ENCODE assay signal across 21 cellular contexts in the genomic region with DNA sequence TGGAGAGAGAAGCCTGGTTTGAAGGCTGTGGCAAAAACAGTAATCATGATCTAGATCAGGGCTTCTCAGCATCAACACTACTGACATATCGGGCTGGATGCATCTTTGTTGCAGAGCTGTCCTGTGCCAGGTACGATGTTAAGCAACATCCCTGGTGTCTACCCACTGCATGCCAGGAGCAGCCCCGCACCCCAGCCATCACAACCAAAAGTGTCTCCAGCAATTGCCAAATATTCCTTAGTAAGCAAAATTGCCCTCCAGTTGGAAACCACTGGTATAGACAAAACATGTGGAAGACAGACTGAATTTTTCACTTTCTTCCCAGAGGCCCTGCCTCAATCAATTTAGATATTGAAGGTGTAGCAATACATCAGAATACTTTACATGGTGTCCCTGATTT.
DNase-seq lines count a peak whose midpoint lies in the region; ATAC-seq and TF ChIP-seq lines count a peak whose summit lies in the region.
"Had no signal": no experiment of that assay in that cellular context is flagged by ENCODE, and none has a peak within 500 bp of the region (broad histone marks: within the 10 kb centered on the region; RNA-seq: fewer than 3 reads in every experiment).

No MANE protein-coding gene starts in this region.

- H3K27ac Mint-ChIP-seq in Caco-2 (ENCODE audit: unreplicated experiment): no peak overlapping the region
- H3K27ac Mint-ChIP-seq: B cell; CD4-positive, alpha-beta T cell; CD8-positive, alpha-beta T cell had no signal

- no peak overlapping the region for H3K23ac ChIP-seq in IMR-90 (ENCODE audit: low read depth, low read length)

- no peaks in the 10 kb centered on the region for H3K36me3 Mint-ChIP-seq in Caco-2 (ENCODE audit: insufficient read depth, unreplicated experiment)
- H3K36me3 Mint-ChIP-seq: CD8-positive, alpha-beta T cell had no signal

- BruUV-seq in IMR-90 (replicated peaks; lab: Mats Ljungman, UMichigan) (no TSS peak), Caco-2 (replicated peaks; lab: Mats Ljungman, UMichigan) (no TSS peak)

- no peak overlapping the region for H3K14ac ChIP-seq in IMR-90 (replicated peaks; ENCODE audit: low read depth, low read length)

- H2BK5ac ChIP-seq in IMR-90 (ENCODE audit: low read depth, low read length, poor library complexity, severe bottlenecking): no peak overlapping the region

- intact Hi-C loops in IMR-90 (cut with micrococcal nuclease) (no loop called here), right lobe of liver (cut with DNase I) (no loop called here), Caco-2 (cut with micrococcal nuclease; ENCODE audit: unreplicated experiment) (no loop called here)

- TF ChIP-seq POLR2A in IMR-90 (IDR thresholded peaks at IDR 0.05; ENCODE audit: low read depth, low read length) (no peak), right lobe of liver (IDR thresholded peaks at IDR 0.05) (no peak)

- H3K4ac ChIP-seq in IMR-90 (ENCODE audit: low read depth, low read length): no peak overlapping the region

- CTCF ChIA-PET in IMR-90 (lab: Yijun Ruan, JAX): no interaction called here
- CTCF ChIA-PET in Caco-2 (lab: Charles Lee): no interaction called here

- H2BK120ac ChIP-seq in IMR-90 (ENCODE audit: low read depth, low read length): no peak overlapping the region

- ATAC-seq in IMR-90 (ENCODE audit: low read depth) (no peak), left lobe of liver (peak; percentile 84), right lobe of liver (peak; percentile 59 to 88 (median 80)), GM18868 (IDR thresholded peaks at IDR 0.05; ENCODE audit: unreplicated experiment) (no peak)
- ATAC-seq: CD8-positive, alpha-beta T cell; GM12878 had no signal

- no peak overlapping the region for H3K9ac ChIP-seq in IMR-90 (ENCODE audit: low read depth, low read length)
- H3K9ac ChIP-seq: BLaER1 treated with 17β-estradiol and CSF1 and Interleukin-3, amounts not matched to agents 10 nM and 100 nM had no signal

- H4K8ac ChIP-seq in IMR-90 (ENCODE audit: low read depth in 2 of 2, low read length in 2 of 2): no peak overlapping the region

- no peaks in the 10 kb centered on the region for H3K4me1 Mint-ChIP-seq in Caco-2 (ENCODE audit: low read depth, unreplicated experiment)
- H3K4me1 Mint-ChIP-seq: B cell had no signal

- H3K27me3 Mint-ChIP-seq in Caco-2 (ENCODE audit: insufficient read depth, unreplicated experiment): peaks cover 15% of the 10 kb centered on the region

- H3K4me2 ChIP-seq in IMR-90 (ENCODE audit: low read depth, low read length): no peak overlapping the region
- H3K4me2 ChIP-seq: BLaER1 treated with 17β-estradiol and CSF1 and Interleukin-3, amounts not matched to agents 10 nM and 100 nM had no signal

- no peaks in the 10 kb centered on the region for H3K9me1 ChIP-seq in IMR-90 (ENCODE audit: insufficient read depth, low read length)

- H3K79me1 ChIP-seq in IMR-90 (ENCODE audit: low read depth in 1 of 2, low read length in 2 of 2): no peaks in the 10 kb centered on the region

- no peaks in the 10 kb centered on the region for H3K9me3 Mint-ChIP-seq in Caco-2 (ENCODE audit: unreplicated experiment)
- H3K9me3 Mint-ChIP-seq: CD4-positive, alpha-beta T cell; CD8-positive, alpha-beta T cell had no signal

- TF ChIP-seq CTCF in IMR-90 (conservative IDR thresholded peaks at IDR 0.05; ENCODE audit: low read depth, low read length): no peak
- no peak for TF ChIP-seq CTCF in right lobe of liver (IDR thresholded peaks at IDR 0.05)
- TF ChIP-seq CTCF in Caco-2 (IDR thresholded peaks at IDR 0.05; ENCODE audit: insufficient read depth in 1 of 2, low read depth in 1 of 2, low read length in 1 of 2, severe bottlenecking in 1 of 2, unreplicated experiment in 1 of 2): no peak

- no peak overlapping the region for H3K27ac ChIP-seq in IMR-90 (ENCODE audit: insufficient read depth, low read length)
- no peak overlapping the region for H3K27ac ChIP-seq in right lobe of liver
- H3K27ac ChIP-seq: BLaER1 treated with 17β-estradiol and CSF1 and Interleukin-3, amounts not matched to agents 10 nM and 100 nM; C4-2B had no signal

- H3K36me3 ChIP-seq in IMR-90 (ENCODE audit: control insufficient read depth, insufficient read depth, low read length) (no peaks in the 10 kb centered on the region), right lobe of liver (no peaks in the 10 kb centered on the region), Caco-2 (ENCODE audit: control insufficient read depth, insufficient read depth, low read length) (no peaks in the 10 kb centered on the region)

- H4K91ac ChIP-seq in IMR-90 (ENCODE audit: insufficient read depth, low read depth, low read length): no peak overlapping the region

- H2BK20ac ChIP-seq in IMR-90 (ENCODE audit: low read depth, low read length): no peak overlapping the region

- dilution Hi-C loops in IMR-90 (cut with HindIII; ENCODE audit: low sequenced_read_pairs, unreplicated experiment): no loop called here

- no peak overlapping the region for H3K18ac ChIP-seq in IMR-90 (ENCODE audit: low read depth, low read length)

- DNase-seq in IMR-90: no peak
- DNase-seq in left lobe of liver (ENCODE audit: low spot score): peak; percentile 77
- peak; percentile 31 to 77 (median 76) for DNase-seq in right lobe of liver
- DNase-seq in effector CD4-positive, alpha-beta T cell: no peak
- DNase-seq in Caco-2: no peak
- DNase-seq: 8988T; AML-193; CD4-positive, alpha-beta T cell; CD8-positive, alpha-beta T cell; DMS 273 treated with DMSO at 0.1 percent for 48 hours; DMS153; DMS53; DMS79; DND-41; EL; GDM1 had no signal

- no peak overlapping the region for H4K5ac ChIP-seq in IMR-90 (ENCODE audit: low read depth, low read length)

- H3K4me3 Mint-ChIP-seq in Caco-2 (ENCODE audit: unreplicated experiment): no peak overlapping the region
- H3K4me3 Mint-ChIP-seq: B cell; CD4-positive, alpha-beta T cell; CD8-positive, alpha-beta T cell had no signal

- H2AK9ac ChIP-seq in IMR-90 (replicated peaks; ENCODE audit: low read depth, low read length, poor library complexity): no peak overlapping the region

- H3K4me1 ChIP-seq in IMR-90 (ENCODE audit: control insufficient read depth, insufficient read depth, low read length): no peaks in the 10 kb centered on the region
- peaks cover 0 to 14% (median 7%) of the 10 kb centered on the region in 4 donors for H3K4me1 ChIP-seq in right lobe of liver
- H3K4me1 ChIP-seq in Caco-2: no peaks in the 10 kb centered on the region
- H3K4me1 ChIP-seq: BLaER1 treated with 17β-estradiol and CSF1 and Interleukin-3, amounts not matched to agents 10 nM and 100 nM had no signal

- H3K56ac ChIP-seq in IMR-90 (ENCODE audit: extremely low read depth, insufficient read depth, low read length): no peak overlapping the region

- H3K4me3 ChIP-seq in IMR-90 (ENCODE audit: insufficient read depth, low read depth, low read length): no peak overlapping the region
- H3K4me3 ChIP-seq in right lobe of liver: no peak overlapping the region
- H3K4me3 ChIP-seq in Caco-2 (ENCODE audit: low read depth, low read length): no peak overlapping the region
- H3K4me3 ChIP-seq: BLaER1 treated with 17β-estradiol and CSF1 and Interleukin-3, amounts not matched to agents 10 nM and 100 nM; GM12878 had no signal

- no peak overlapping the region for H2AFZ ChIP-seq in IMR-90 (replicated peaks; ENCODE audit: low read length, poor library complexity)

- no peak overlapping the region for H2BK15ac ChIP-seq in IMR-90 (ENCODE audit: low read depth, low read length)

- no peak for TF ChIP-seq RAD21 in IMR-90 (IDR thresholded peaks at IDR 0.05; ENCODE audit: low read length)

- H3K9me3 ChIP-seq in IMR-90 (ENCODE audit: control insufficient read depth, insufficient read depth, low read length) (peaks cover 26% of the 10 kb centered on the region), right lobe of liver (no peaks in the 10 kb centered on the region), Caco-2 (no peaks in the 10 kb centered on the region)
- H3K9me3 ChIP-seq: BLaER1 treated with 17β-estradiol and CSF1 and Interleukin-3, amounts not matched to agents 10 nM and 100 nM had no signal

- POLR2A ChIA-PET in IMR-90 (lab: Charles Lee; ENCODE audit: unreplicated experiment): no interaction called here
- POLR2A ChIA-PET in Caco-2 (lab: Charles Lee): no interaction called here

- no CpG with 5 or more reads among the region's 3 CpGs for WGBS in IMR-90 (ENCODE audit: extremely low coverage in 2 of 2, insufficient read length in 1 of 2), 2 experiments
- WGBS in right lobe of liver (ENCODE audit: insufficient coverage, low coverage, low lambda C conversion rate, missing lambda C conversion rate): 26% methylated on average over 3 of the region's 3 CpGs

- in situ Hi-C loops in IMR-90 (cut with MboI; ENCODE audit: low sequenced_read_pairs): no loop called here

- no peak overlapping the region for H2AK5ac ChIP-seq in IMR-90 (ENCODE audit: low read depth, low read length)

- H3K27me3 ChIP-seq in IMR-90 (ENCODE audit: control insufficient read depth, insufficient read depth, low read length) (no peaks in the 10 kb centered on the region), right lobe of liver (no peaks in the 10 kb centered on the region), Caco-2 (replicated peaks; ENCODE audit: control insufficient read depth, insufficient read depth, low read length) (no peaks in the 10 kb centered on the region)
- H3K27me3 ChIP-seq: BLaER1 treated with 17β-estradiol and CSF1 and Interleukin-3, amounts not matched to agents 10 nM and 100 nM had no signal

- H4K20me1 ChIP-seq in IMR-90 (ENCODE audit: insufficient read depth, low read length): no peaks in the 10 kb centered on the region

TF ChIP-seq in IMR-90, 13 proteins besides CTCF, POLR2A, EP300 and RAD21:
- TF ChIP-seq SMC3 (IDR thresholded peaks at IDR 0.05; ENCODE audit: low read depth, low read length) (no peak), RFX5 (IDR thresholded peaks at IDR 0.05; ENCODE audit: low read depth, low read length) (no peak), MAFK (IDR thresholded peaks at IDR 0.05; ENCODE audit: low read depth, low read length) (peak; percentile 56)

Comparison
In these comparisons a context has a peak if more than half of its experiments do, and no peak if none do; other contexts are left out.
1. ATAC-seq: peak in left lobe of liver (single experiment) and right lobe of liver (4 of 4); none in IMR-90 (single experiment) and GM18868 (single experiment).
2. DNase-seq: peak in left lobe of liver (single experiment) and right lobe of liver (3 of 3); none in IMR-90 (single experiment), effector CD4-positive, alpha-beta T cell (single experiment) and Caco-2 (0 of 2).